Comparison of ENCODE assay signal across 1 cellular context in the genomic region with DNA sequence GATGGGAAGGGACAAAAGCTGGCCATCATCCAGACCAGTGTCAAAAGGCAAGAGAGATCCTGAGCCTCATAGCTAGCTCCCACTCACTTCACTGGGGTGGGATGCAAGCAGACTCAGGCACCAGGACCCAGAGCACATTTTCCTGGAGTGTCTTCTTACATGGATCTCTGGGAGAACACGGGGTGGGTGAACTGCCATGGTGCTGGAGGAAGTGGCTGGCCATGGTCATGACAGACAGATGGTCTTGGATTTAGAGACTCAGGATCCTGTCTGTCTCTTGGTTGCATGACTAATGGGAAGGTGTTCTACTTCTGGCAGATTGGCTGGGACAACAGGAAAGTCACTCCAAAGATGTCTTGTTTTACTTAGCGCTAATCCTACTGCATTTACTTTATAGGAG.
TF ChIP-seq lines count a peak whose summit lies in the region.

No MANE protein-coding gene starts in this region.

TF ChIP-seq in GM23338, 12 proteins besides CTCF, POLR2A, EP300 and RAD21 (continued from another document):
- no peak for TF ChIP-seq ZNF462 (CRISPR knock-in tag; IDR thresholded peaks at IDR 0.05)
- TF ChIP-seq ZNF114 (CRISPR knock-in tag; IDR thresholded peaks at IDR 0.05), result no peak
- TF ChIP-seq STAT1 (IDR thresholded peaks at IDR 0.05; ENCODE audit: unreplicated experiment), result no peak
- no peak for TF ChIP-seq ETS1 (IDR thresholded peaks at IDR 0.05)
- no peak for TF ChIP-seq POLR2AphosphoS5 (IDR thresholded peaks at IDR 0.05; ENCODE audit: low read depth)
- TF ChIP-seq EZH2phosphoT487 (IDR thresholded peaks at IDR 0.05; ENCODE audit: unreplicated experiment), result no peak
